ENCODE assay signal across 20 cellular contexts in the genomic region with DNA sequence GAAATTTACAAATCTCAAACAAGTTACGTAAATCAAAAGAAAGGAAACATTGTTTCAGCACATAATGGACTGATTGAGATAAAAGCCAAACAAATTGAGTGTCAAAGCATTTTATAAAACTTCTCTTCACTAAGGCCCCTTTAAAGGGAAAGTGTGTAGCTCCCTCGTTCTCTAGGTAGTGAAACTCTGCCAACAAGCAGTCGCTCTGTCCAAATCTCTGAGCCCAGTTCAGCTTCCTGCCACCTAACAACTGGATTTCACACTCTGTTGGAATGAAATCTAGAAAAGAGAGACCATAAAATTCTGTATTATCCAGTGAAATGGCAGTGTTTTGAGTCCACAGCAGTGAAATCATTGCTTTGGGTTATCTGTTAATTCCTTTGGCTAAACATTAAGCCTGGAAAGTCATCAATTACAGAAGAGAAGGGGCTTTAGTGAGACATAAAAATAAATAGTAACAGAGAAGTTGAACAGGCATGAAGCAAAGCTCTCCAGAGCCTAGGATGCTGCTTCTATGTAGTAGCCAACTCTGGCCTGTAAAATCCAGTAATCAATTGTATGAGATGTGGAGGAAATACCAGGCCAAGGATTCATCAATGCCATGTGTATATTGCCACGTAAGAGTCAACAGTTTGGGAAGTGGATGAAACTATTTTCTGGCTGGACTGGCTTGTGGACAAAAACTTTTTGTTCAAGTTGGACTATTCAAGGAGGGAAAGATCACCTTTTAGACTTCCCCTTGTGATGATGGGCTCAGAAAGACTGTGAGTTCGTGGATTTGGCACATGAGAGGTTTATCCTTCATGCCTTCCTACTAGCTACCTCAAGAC.
DNase-seq lines count a peak whose midpoint lies in the region; TF ChIP-seq lines count a peak whose summit lies in the region.
"Had no signal": no experiment of that assay in that cellular context is flagged by ENCODE, and none has a peak within 500 bp of the region (broad histone marks: within the 10 kb centered on the region; RNA-seq: fewer than 3 reads in every experiment).

No MANE protein-coding gene starts in this region.

- H3K9me2 ChIP-seq in GM23248 (ENCODE audit: insufficient read depth) = no peaks in the 10 kb centered on the region

- H3K36me3 ChIP-seq in GM23248 (ENCODE audit: low read depth) = no peaks in the 10 kb centered on the region
- no peaks in the 10 kb centered on the region for H3K36me3 ChIP-seq in mammary epithelial cell (ENCODE audit: insufficient read depth, low read length)
- H3K36me3 ChIP-seq: neural progenitor cell had no signal

- 17 to 21% methylated on average over 5 of the region's 5 CpGs for WGBS in GM23248 (ENCODE audit: low coverage in 1 of 2, low lambda C conversion rate in 2 of 2, missing lambda C conversion rate in 2 of 2), 2 experiments
- WGBS in mammary epithelial cell (ENCODE audit: low coverage, missing lambda C conversion rate) = 64% methylated on average over 5 of the region's 5 CpGs

- H3K4me3 ChIP-seq in GM23248 = no peak overlapping the region
- no peak overlapping the region for H3K4me3 ChIP-seq in mammary epithelial cell (replicated peaks in 1 of 3; ENCODE audit: insufficient read depth in 1 of 3, low read depth in 2 of 3, low read length in 3 of 3)
- H3K4me3 ChIP-seq: neural progenitor cell had no signal

- dilution Hi-C loops in mammary epithelial cell (cut with HindIII; ENCODE audit: low sequenced_read_pairs) = no loop called here

- H4K20me1 ChIP-seq in GM23248 (ENCODE audit: insufficient read depth) (no peaks in the 10 kb centered on the region), mammary epithelial cell (ENCODE audit: insufficient read depth, low read length) (no peaks in the 10 kb centered on the region)

- H3F3A ChIP-seq in GM23248 (ENCODE audit: insufficient read depth) = no peaks in the 10 kb centered on the region

- H3K9me3 ChIP-seq in GM23248 (ENCODE audit: low read depth) (no peaks in the 10 kb centered on the region), mammary epithelial cell (replicated peaks; ENCODE audit: insufficient read depth, low read length) (no peaks in the 10 kb centered on the region)

- in situ Hi-C loops in GM23248 (cut with MboI) = no loop called here
- in situ Hi-C loops in mammary epithelial cell (cut with MboI; ENCODE audit: low sequenced_read_pairs in 2 of 2) = no loop called here

- H3K27ac ChIP-seq in GM23248 (no peak overlapping the region), mammary epithelial cell (ENCODE audit: insufficient read depth, low read depth, low read length) (no peak overlapping the region)
- H3K27ac ChIP-seq: neural progenitor cell, RWPE1 had no signal

- no TSS peak for BruUV-seq in mammary epithelial cell (replicated peaks; lab: Mats Ljungman, UMichigan)

- peak; percentile 4 for DNase-seq in GM23248
- DNase-seq in mammary epithelial cell = peak; percentile 73
- peak; percentile 45 for DNase-seq in kidney glomerular epithelial cell (lab: John Stamatoyannopoulos, UW)
- peak; percentile 44 for DNase-seq in putamen (ENCODE audit: low spot score)
- DNase-seq in stimulated activated naive CD4-positive, alpha-beta T cell treated with Interleukin-2 at 50 U/mL for 16 hours (lab: John Stamatoyannopoulos, UW) = no peak
- DNase-seq in stimulated activated naive CD4-positive, alpha-beta T cell (lab: John Stamatoyannopoulos, UW) = no peak
- DNase-seq in NCI-H2081 (lab: John Stamatoyannopoulos, UW) = no peak
- DNase-seq in NCI-H187 (lab: John Stamatoyannopoulos, UW) = no peak
- DNase-seq: activated CD4-positive, alpha-beta memory T cell treated with anti-CD3 and anti-CD28 coated beads, Interleukin-2, amount 10 ng/mL, durations not matched to agents 7 days and 5 days; AML-193; central memory CD4-positive, alpha-beta T cell; effector CD4-positive, alpha-beta T cell; NCI-H1694; NCI-H226; NK-92 treated with Interleukin-12 subunit alpha and Interleukin-12 subunit beta, amount 100 ng/mL, for 24 hours; stimulated activated CD4-positive, alpha-beta T cell treated with anti-CD3 and anti-CD28 coated beads, Interleukin-2, amount 100 ng/mL, for 48 hours; substantia nigra; T-helper 1 cell had no signal

- TF ChIP-seq CTCF in mammary epithelial cell (conservative IDR thresholded peaks at IDR 0.05 in 1 of 2, IDR thresholded peaks at IDR 0.05 in 1 of 2; ENCODE audit: extremely low read depth in 1 of 2, insufficient read depth in 1 of 2, low read depth in 1 of 2, low read length in 2 of 2) = no peak

- CTCF ChIA-PET in mammary epithelial cell (lab: Charles Lee; ENCODE audit: low non-redundant PET) = interaction anchor here (0.6 kb wide), 1 partner anchor 133 kb away, joined by 4 read pairs; no protein-coding TSS in a partner anchor

- intact Hi-C loops in mammary epithelial cell (cut with micrococcal nuclease) = no loop called here

- H2AFZ ChIP-seq in GM23248 (no peak overlapping the region), mammary epithelial cell (ENCODE audit: low read depth, low read length) (peak overlapping the region; percentile 68)
- H2AFZ ChIP-seq: neural progenitor cell had no signal

- H3K4me1 ChIP-seq in GM23248 (ENCODE audit: insufficient read depth) (no peaks in the 10 kb centered on the region), mammary epithelial cell (ENCODE audit: insufficient read depth, low read length) (peaks cover 23% of the 10 kb centered on the region)

- no peak overlapping the region for H3K4me2 ChIP-seq in GM23248 (ENCODE audit: unreplicated experiment)
- no peak overlapping the region for H3K4me2 ChIP-seq in mammary epithelial cell (ENCODE audit: insufficient read depth, low read depth, low read length)
- H3K4me2 ChIP-seq: neural progenitor cell had no signal

- no peak overlapping the region for H3K9ac ChIP-seq in GM23248
- H3K9ac ChIP-seq in mammary epithelial cell (ENCODE audit: insufficient read depth, low read length) = no peak overlapping the region
- H3K9ac ChIP-seq: neural progenitor cell had no signal

- peaks cover 9% of the 10 kb centered on the region; the same call in 1 of the 2 replicates for H3K27me3 ChIP-seq in GM23248 (replicated peaks; ENCODE audit: insufficient read depth)
- no peaks in the 10 kb centered on the region for H3K27me3 ChIP-seq in mammary epithelial cell (ENCODE audit: insufficient read depth, low read length)
- H3K27me3 ChIP-seq: neural progenitor cell had no signal

- H3K79me2 ChIP-seq in GM23248 (ENCODE audit: insufficient read depth) = no peaks in the 10 kb centered on the region
- no peaks in the 10 kb centered on the region for H3K79me2 ChIP-seq in mammary epithelial cell (ENCODE audit: insufficient read depth, low read length)

Comparison
In these comparisons a context has a peak if more than half of its experiments do, and no peak if none do; other contexts are left out.
1. DNase-seq: peak in GM23248 (single experiment), mammary epithelial cell (single experiment), kidney glomerular epithelial cell (single experiment) and putamen (single experiment); none in stimulated activated naive CD4-positive, alpha-beta T cell treated with Interleukin-2 at 50 U/mL for 16 hours (single experiment), stimulated activated naive CD4-positive, alpha-beta T cell (0 of 6), NCI-H2081 (0 of 2) and NCI-H187 (0 of 2).